2 cellular contexts compared by ENCODE assay signal in the genomic region with DNA sequence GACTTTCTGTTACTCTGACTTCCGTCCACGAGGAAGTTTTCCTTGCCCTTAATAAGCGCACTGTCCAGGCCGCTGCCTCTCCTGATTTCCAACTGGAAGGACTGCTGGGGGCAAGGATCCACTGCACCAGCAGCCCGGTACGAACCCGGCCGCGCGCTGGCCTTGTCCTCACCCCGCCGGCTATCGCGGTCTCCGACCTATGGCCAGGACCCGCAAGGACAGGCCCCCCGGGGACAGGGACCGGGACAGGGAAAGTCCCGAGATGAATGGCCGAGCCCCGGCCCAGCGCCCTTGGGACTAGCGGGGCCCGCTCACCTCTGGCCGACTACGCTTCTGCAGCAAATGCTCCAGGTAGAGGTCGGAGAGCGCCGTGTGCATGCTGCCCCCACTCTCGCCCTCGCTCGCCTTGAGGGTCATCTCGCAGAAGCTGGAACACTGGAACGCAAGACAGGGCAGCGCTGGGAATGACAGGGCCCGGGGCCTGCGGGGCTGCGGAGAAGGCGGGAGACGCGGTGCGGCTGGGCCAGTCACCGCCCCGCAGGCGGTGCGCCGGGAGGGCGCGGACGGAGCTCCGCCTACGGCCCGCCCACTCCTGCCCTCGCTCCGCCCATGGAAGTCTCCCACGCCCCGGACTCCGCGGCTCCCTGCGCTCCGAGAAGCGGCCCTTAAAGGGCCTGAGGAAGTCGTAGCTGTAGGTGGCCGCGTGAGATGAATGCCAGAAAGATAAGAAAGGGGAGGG.
TF ChIP-seq lines count a peak whose summit lies in the region.

TSS of gene MPP1 (minus strand) at position 529 of the 739 bp plus-strand sequence. CDS start at position 417, 112 bp downstream.

TF ChIP-seq in HEK293, 187 proteins besides CTCF, POLR2A, EP300 and RAD21 (continued from another document and continues in another):
- TF ChIP-seq YY1 (tag by site-specific recombination; IDR thresholded peaks at IDR 0.05) = no peak
- TF ChIP-seq FEZF1 (tag by site-specific recombination; IDR thresholded peaks at IDR 0.05) = no peak
- no peak for TF ChIP-seq ZNF776 (tag by site-specific recombination; IDR thresholded peaks at IDR 0.05; ENCODE audit: borderline replicate concordance)
- no peak for TF ChIP-seq ZNF426 (tag by site-specific recombination; IDR thresholded peaks at IDR 0.05)
- TF ChIP-seq KLF1 (tag by site-specific recombination; IDR thresholded peaks at IDR 0.05) = peak; percentile 66; the same call in 1 of the 2 replicates
- TF ChIP-seq OVOL3 (tag by site-specific recombination; IDR thresholded peaks at IDR 0.05) = no peak
- no peak for TF ChIP-seq ZBTB21 (tag by site-specific recombination; IDR thresholded peaks at IDR 0.05)
- no peak for TF ChIP-seq HOXA7 (CRISPR knock-in tag; IDR thresholded peaks at IDR 0.05; ENCODE audit: borderline replicate concordance)
- no peak for TF ChIP-seq ZNF391 (tag by site-specific recombination; IDR thresholded peaks at IDR 0.05; ENCODE audit: borderline replicate concordance, low read depth)
- TF ChIP-seq ZNF48 (tag by site-specific recombination; IDR thresholded peaks at IDR 0.05) = no peak
- no peak for TF ChIP-seq ZNF174 (tag by site-specific recombination; IDR thresholded peaks at IDR 0.05)
- TF ChIP-seq, protein P1, sequence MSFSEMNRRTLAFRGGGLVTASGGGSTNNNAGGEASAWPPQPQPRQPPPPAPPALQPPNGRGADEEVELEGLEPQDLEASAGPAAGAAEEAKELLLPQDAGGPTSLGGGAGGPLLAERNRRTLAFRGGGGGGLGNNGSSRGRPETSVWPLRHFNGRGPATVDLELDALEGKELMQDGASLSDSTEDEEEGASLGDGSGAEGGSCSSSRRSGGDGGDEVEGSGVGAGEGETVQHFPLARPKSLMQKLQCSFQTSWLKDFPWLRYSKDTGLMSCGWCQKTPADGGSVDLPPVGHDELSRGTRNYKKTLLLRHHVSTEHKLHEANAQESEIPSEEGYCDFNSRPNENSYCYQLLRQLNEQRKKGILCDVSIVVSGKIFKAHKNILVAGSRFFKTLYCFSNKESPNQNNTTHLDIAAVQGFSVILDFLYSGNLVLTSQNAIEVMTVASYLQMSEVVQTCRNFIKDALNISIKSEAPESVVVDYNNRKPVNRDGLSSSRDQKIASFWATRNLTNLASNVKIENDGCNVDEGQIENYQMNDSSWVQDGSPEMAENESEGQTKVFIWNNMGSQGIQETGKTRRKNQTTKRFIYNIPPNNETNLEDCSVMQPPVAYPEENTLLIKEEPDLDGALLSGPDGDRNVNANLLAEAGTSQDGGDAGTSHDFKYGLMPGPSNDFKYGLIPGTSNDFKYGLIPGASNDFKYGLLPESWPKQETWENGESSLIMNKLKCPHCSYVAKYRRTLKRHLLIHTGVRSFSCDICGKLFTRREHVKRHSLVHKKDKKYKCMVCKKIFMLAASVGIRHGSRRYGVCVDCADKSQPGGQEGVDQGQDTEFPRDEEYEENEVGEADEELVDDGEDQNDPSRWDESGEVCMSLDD (tag by site-specific recombination; IDR thresholded peaks at IDR 0.05) = no peak
- TF ChIP-seq PRDM10 (tag by site-specific recombination; IDR thresholded peaks at IDR 0.05) = no peak
- TF ChIP-seq ZNF23 (tag by site-specific recombination; IDR thresholded peaks at IDR 0.05; ENCODE audit: borderline replicate concordance) = no peak
- no peak for TF ChIP-seq ZSCAN18 (tag by site-specific recombination; IDR thresholded peaks at IDR 0.05)
- no peak for TF ChIP-seq HIC1 (tag by site-specific recombination; IDR thresholded peaks at IDR 0.05)
- no peak for TF ChIP-seq ZNF140 (tag by site-specific recombination; IDR thresholded peaks at IDR 0.05)

TF ChIP-seq in K562, 482 proteins besides CTCF, POLR2A, EP300 and RAD21 (continued from another document and continues in another):
- TF ChIP-seq HDGF (IDR thresholded peaks at IDR 0.05) = no peak
- TF ChIP-seq FIP1L1 (IDR thresholded peaks at IDR 0.05; ENCODE audit: low read depth, low read length, poor library complexity, severe bottlenecking) = no peak
- no peak; the same call in 1 of the 2 replicates for TF ChIP-seq KAT7 (CRISPR knock-in tag; IDR thresholded peaks at IDR 0.05; ENCODE audit: borderline replicate concordance)
- TF ChIP-seq KAT2B (IDR thresholded peaks at IDR 0.05; ENCODE audit: low read depth, low read length) = no peak
- no peak for TF ChIP-seq TCFL5 (CRISPR knock-in tag; conservative IDR thresholded peaks at IDR 0.05)
- TF ChIP-seq SP2 (IDR thresholded peaks at IDR 0.05; ENCODE audit: extremely low read depth, low read depth, low read length, poor library complexity, severe bottlenecking) = peak; percentile 47
- TF ChIP-seq, protein P2, sequence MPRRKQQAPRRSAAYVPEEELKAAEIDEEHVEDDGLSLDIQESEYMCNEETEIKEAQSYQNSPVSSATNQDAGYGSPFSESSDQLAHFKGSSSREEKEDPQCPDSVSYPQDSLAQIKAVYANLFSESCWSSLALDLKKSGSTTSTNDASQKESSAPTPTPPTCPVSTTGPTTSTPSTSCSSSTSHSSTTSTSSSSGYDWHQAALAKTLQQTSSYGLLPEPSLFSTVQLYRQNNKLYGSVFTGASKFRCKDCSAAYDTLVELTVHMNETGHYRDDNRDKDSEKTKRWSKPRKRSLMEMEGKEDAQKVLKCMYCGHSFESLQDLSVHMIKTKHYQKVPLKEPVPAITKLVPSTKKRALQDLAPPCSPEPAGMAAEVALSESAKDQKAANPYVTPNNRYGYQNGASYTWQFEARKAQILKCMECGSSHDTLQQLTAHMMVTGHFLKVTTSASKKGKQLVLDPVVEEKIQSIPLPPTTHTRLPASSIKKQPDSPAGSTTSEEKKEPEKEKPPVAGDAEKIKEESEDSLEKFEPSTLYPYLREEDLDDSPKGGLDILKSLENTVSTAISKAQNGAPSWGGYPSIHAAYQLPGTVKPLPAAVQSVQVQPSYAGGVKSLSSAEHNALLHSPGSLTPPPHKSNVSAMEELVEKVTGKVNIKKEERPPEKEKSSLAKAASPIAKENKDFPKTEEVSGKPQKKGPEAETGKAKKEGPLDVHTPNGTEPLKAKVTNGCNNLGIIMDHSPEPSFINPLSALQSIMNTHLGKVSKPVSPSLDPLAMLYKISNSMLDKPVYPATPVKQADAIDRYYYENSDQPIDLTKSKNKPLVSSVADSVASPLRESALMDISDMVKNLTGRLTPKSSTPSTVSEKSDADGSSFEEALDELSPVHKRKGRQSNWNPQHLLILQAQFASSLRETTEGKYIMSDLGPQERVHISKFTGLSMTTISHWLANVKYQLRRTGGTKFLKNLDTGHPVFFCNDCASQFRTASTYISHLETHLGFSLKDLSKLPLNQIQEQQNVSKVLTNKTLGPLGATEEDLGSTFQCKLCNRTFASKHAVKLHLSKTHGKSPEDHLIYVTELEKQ (CRISPR knock-in tag; IDR thresholded peaks at IDR 0.05) = no peak
- 0 out of 2 replicates have a peak, but pooled peaks have one; percentile 52 for TF ChIP-seq NR2C2 (CRISPR knock-in tag; IDR thresholded peaks at IDR 0.05)
- TF ChIP-seq NR2C2 (tag; IDR thresholded peaks at IDR 0.05) = no peak
- no peak for TF ChIP-seq RFX7 (CRISPR knock-in tag; IDR thresholded peaks at IDR 0.05)
- TF ChIP-seq CBFA2T3 (IDR thresholded peaks at IDR 0.05) = no peak
- no peak for TF ChIP-seq LEF1 (IDR thresholded peaks at IDR 0.05)
- no peak for TF ChIP-seq RCOR1 (IDR thresholded peaks at IDR 0.05; ENCODE audit: borderline replicate concordance in 1 of 2, low read depth in 2 of 2, low read length in 2 of 2)
- no peak for TF ChIP-seq HLTF (IDR thresholded peaks at IDR 0.05)
- TF ChIP-seq RB1 (IDR thresholded peaks at IDR 0.05; ENCODE audit: low read depth) = no peak
- TF ChIP-seq JUN (IDR thresholded peaks at IDR 0.05; ENCODE audit: borderline replicate concordance, low read depth, low read length) = 0 out of 2 replicates have a peak, but pooled peaks have one; percentile 41
- no peak for TF ChIP-seq JUN (CRISPR knock-in tag; IDR thresholded peaks at IDR 0.05; ENCODE audit: borderline replicate concordance)
- peak in 1 of 2 experiments; percentile 24; a peak in 1 of 3 replicates for TF ChIP-seq CBX3 (IDR thresholded peaks at IDR 0.05; ENCODE audit: borderline replicate concordance in 1 of 2, low read length in 2 of 2)
- 0 out of 4 replicates have a peak, but pooled peaks have one; percentile 13 to 26 for TF ChIP-seq UBTF (IDR thresholded peaks at IDR 0.05; ENCODE audit: borderline replicate concordance in 1 of 2, low read depth in 2 of 2, low read length in 2 of 2)
- peak; percentile 76 for TF ChIP-seq POLR2AphosphoS5 (IDR thresholded peaks at IDR 0.05; ENCODE audit: control insufficient read depth, insufficient read depth, low read depth, low read length)
- no peak for TF ChIP-seq NR0B1 (IDR thresholded peaks at IDR 0.05; ENCODE audit: partially characterized antibody)
